9 cellular contexts compared by ENCODE assay signal in the genomic region with DNA sequence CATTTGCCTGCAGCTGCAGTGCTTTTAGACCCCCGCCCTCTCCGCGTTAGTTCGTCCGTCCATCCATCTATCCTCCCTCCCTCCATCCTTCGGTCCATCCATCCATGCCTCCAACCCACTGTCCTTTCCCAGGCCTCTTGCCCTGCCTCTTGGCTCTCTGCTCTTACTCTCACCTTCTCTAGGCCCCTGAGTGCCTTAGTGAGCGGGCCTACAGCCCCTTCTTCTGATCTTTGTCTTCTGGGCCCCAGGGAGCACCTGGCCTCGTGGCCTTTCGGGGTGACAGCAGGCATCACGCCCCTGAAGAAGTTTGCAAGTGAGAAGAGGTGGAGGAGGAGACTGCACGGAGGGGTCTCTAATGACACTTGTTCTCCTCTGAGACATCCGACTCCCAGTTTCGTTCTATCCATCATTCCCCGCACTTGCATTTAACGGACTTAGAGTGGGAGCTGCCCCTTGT. TPM values are rescaled to one million over a fixed set of nuclear protein-coding genes. Genes with fewer than 3 reads are reported as not detected.
A peak's percentile ranks its signal among the peaks of the same experiment; 100 is the strongest.
DNase-seq lines count a peak whose midpoint lies in the region; ATAC-seq, FAIRE-seq and TF ChIP-seq lines count a peak whose summit lies in the region.
"Had no signal": no experiment of that assay in that cellular context is flagged by ENCODE, and none has a peak within 500 bp of the region (broad histone marks: within the 10 kb centered on the region; RNA-seq: fewer than 3 reads in every experiment).

No MANE protein-coding gene starts in this region.

- H3K4me3 ChIP-seq in GM12864 (ENCODE audit: low read depth, low read length) = peak overlapping the region; percentile 72
- peak overlapping the region; percentile 67 to 92 (median 78) for H3K4me3 ChIP-seq in Peyer's patch
- H3K4me3 ChIP-seq in epithelial cell of proximal tubule (ENCODE audit: low read depth, low read length) = peak overlapping the region; percentile 82
- H3K4me3 ChIP-seq in pancreas = peak overlapping the region; percentile 59 to 72 (median 71)

- intact Hi-C loops in pancreas (cut with DNase I) (no loop called here), left colon (cut with DNase I, micrococcal nuclease) (no loop called here)

- TF ChIP-seq CTCF in GM12864 (IDR thresholded peaks at IDR 0.05; ENCODE audit: low read depth, low read length, missing control alignments) (no peak), Peyer's patch (IDR thresholded peaks at IDR 0.05) (no peak), epithelial cell of proximal tubule (conservative IDR thresholded peaks at IDR 0.05; ENCODE audit: low read depth, low read length) (no peak), pancreas (IDR thresholded peaks at IDR 0.05) (no peak)

- H3K27ac ChIP-seq in Peyer's patch (peak overlapping the region in 2 of 4 donors; percentile 94 to 96), pancreas (no peak overlapping the region)

- ATAC-seq in pancreas (no peak), HG03045 (IDR thresholded peaks at IDR 0.05; ENCODE audit: unreplicated experiment) (no peak), left colon (no peak)

- H3K4me1 ChIP-seq in Peyer's patch (peaks cover 0 to 16% (median 8%) of the 10 kb centered on the region in 4 donors), pancreas (peaks cover 0 to 8% (median 0%) of the 10 kb centered on the region in 3 donors)

- 31% methylated on average over 15 of the region's 15 CpGs for WGBS in pancreas, 2 donors

- FAIRE-seq in pancreas (lab: Jason Lieb, UNC) = no peak

- H3K36me3 ChIP-seq in Peyer's patch = peaks cover 0 to 15% (median 0%) of the 10 kb centered on the region in 3 donors
- H3K36me3 ChIP-seq in pancreas = no peaks in the 10 kb centered on the region

- H3K27me3 ChIP-seq in Peyer's patch (no peaks in the 10 kb centered on the region), pancreas (no peaks in the 10 kb centered on the region)

- DNase-seq in GM12864 (ENCODE audit: low read depth) (no peak), Peyer's patch (no peak), epithelial cell of proximal tubule (ENCODE audit: low read depth) (no peak), pancreas (no peak), left colon (no peak), AML-193 (lab: John Stamatoyannopoulos, UW) (no peak)
- no peak for DNase-seq in stimulated activated CD4-positive, alpha-beta T cell treated with anti-CD3 and anti-CD28 coated beads, Interleukin-4, amount 100 ng/mL, for 4 hours

- H3K9me3 ChIP-seq in Peyer's patch (no peaks in the 10 kb centered on the region), pancreas (no peaks in the 10 kb centered on the region)

- no peak for TF ChIP-seq POLR2A in Peyer's patch (IDR thresholded peaks at IDR 0.05)

RNA-seq across cellular contexts. Expression of a gene that starts 0.8 kb away (rescaled TPM):
- total RNA-seq in Peyer's patch (10 to 100 TPM in 1 of 4 donors, 1 to 10 TPM in 3; 2.3 to 12.7 (median 7.3) TPM), epithelial cell of proximal tubule (7.4 and 7.7 TPM in 2 replicates), pancreas (1 to 10 TPM; 1.1 to 3.5 (median 1.7) TPM), left colon (1 to 10 TPM; 1.8 to 1.9 TPM)
- polyA plus RNA-seq in pancreas = 10 to 100 TPM; 15.2 to 15.7 TPM

RNA-seq across cellular contexts. Expression of a gene that starts 9.3 kb away (rescaled TPM):
- total RNA-seq in Peyer's patch (10 to 100 TPM in 3 of 4 donors, 1 to 10 TPM in 1; 1.7 to 24.0 (median 20.9) TPM), epithelial cell of proximal tubule (3.6 and 4.0 TPM in 2 replicates), pancreas (10 to 100 TPM in 3 of 6 donors, 1 to 10 TPM in 3; 8.1 to 11.6 (median 9.7) TPM), left colon (10 to 100 TPM; 10.0 to 18.7 TPM)
- 1 to 10 TPM; 5.1 to 7.1 TPM for polyA plus RNA-seq in pancreas

RNA-seq across cellular contexts. Expression of a gene that starts 18.2 kb away (rescaled TPM):
- total RNA-seq in Peyer's patch = under 1 TPM in 1 of 4 donors, not detected in 3; 0.67 TPM
- total RNA-seq in epithelial cell of proximal tubule = 0.12 TPM in 1 of 2 replicates, not detected in the other
- 1 to 10 TPM; 1.5 to 3.7 (median 2.5) TPM for total RNA-seq in pancreas
- polyA plus RNA-seq in pancreas = 1 to 10 TPM; 1.5 to 2.8 TPM
- under 1 TPM; 0.15 to 0.87 TPM for total RNA-seq in left colon
- total RNA-seq: T-helper 2 cell treated with Interferon-gamma antibody and Interleukin-4, amounts not matched to agents 100 ng/mL and 5 ng/mL, for 36 hours had no signal

RNA-seq across cellular contexts. Expression of a gene that starts 25.0 kb away (rescaled TPM):
- 1 to 10 TPM; 2.5 to 7.4 (median 5.0) TPM for total RNA-seq in Peyer's patch
- 0.87 and 0.92 TPM in 2 replicates for total RNA-seq in epithelial cell of proximal tubule
- 1 to 10 TPM; 4.4 to 5.8 (median 5.3) TPM for total RNA-seq in pancreas
- polyA plus RNA-seq in pancreas = 1 to 10 TPM; 1.6 to 4.9 TPM
- total RNA-seq in left colon = 1 to 10 TPM; 3.8 to 5.6 TPM

RNA-seq across cellular contexts. Expression of a gene that starts 55.1 kb away (rescaled TPM):
- total RNA-seq in Peyer's patch = under 1 TPM in 1 of 4 donors, not detected in 3; 0.40 TPM
- total RNA-seq in epithelial cell of proximal tubule = not detected in 2 replicates
- under 1 TPM in 1 of 6 donors, not detected in 5; 0.09 TPM for total RNA-seq in pancreas
- polyA plus RNA-seq in pancreas = under 1 TPM in 1 of 2 donors, not detected in 1; 0.19 TPM
- total RNA-seq in left colon = under 1 TPM in 1 of 2 donors, not detected in 1; 0.36 TPM
